Comparison of ENCODE assay signal across 40 cellular contexts in the genomic region with DNA sequence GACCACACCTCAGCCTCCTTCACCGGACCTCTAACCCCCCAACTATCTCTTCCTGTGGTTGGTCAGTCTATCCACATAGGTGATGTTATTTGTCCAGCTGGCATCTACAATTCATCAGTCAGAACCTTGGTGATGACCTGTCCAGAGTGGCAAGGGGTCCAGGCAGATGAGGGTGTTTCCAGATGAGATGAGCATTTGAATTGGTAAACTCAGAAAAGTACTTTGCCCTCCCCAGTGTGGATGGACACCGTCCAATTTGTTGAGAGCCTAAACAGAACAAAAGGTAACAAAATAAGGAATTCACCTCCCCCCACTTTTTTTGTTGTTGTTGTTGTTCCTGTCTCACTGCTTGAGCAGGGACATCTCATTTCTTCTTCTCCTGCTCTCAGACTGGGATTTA.
"Had no signal": no experiment of that assay in that cellular context is flagged by ENCODE, and none has a peak within 500 bp of the region (broad histone marks: within the 10 kb centered on the region; RNA-seq: fewer than 3 reads in every experiment).

No MANE protein-coding gene starts in this region.

- H3K36me3 ChIP-seq: adrenal gland, ascending aorta, brain microvascular endothelial cell, breast epithelium, cardiac muscle cell had no signal

- H3K4me3 ChIP-seq: adrenal gland, ascending aorta, body of pancreas, breast epithelium, cardiac muscle cell had no signal

- H3K36me3 Mint-ChIP-seq: activated naive CD4-positive, alpha-beta T cell treated with anti-CD3 and anti-CD28 coated beads, Interleukin-2, amount 10 ng/mL, durations not matched to agents 7 days and 5 days; activated naive CD8-positive, alpha-beta T cell; activated naive CD8-positive, alpha-beta T cell treated with anti-CD3 and anti-CD28 coated beads for 36 hours; activated naive CD8-positive, alpha-beta T cell treated with anti-CD3 and anti-CD28 coated beads, Interleukin-2, amount 10 ng/mL, durations not matched to agents 7 days and 5 days; brain had no signal

- H3K9me3 Mint-ChIP-seq: activated naive CD4-positive, alpha-beta T cell treated with anti-CD3 and anti-CD28 coated beads for 36 hours; activated naive CD4-positive, alpha-beta T cell treated with anti-CD3 and anti-CD28 coated beads, Interleukin-2, amount 10 ng/mL, durations not matched to agents 7 days and 5 days; activated naive CD4-positive, alpha-beta T cell treated with anti-CD3 and anti-CD28 coated beads, Interleukin-2, amount 50 U/mL, for 24 hours; activated naive CD8-positive, alpha-beta T cell treated with anti-CD3 and anti-CD28 coated beads for 36 hours; activated naive CD8-positive, alpha-beta T cell treated with anti-CD3 and anti-CD28 coated beads, Interleukin-2, amount 50 U/mL, for 24 hours; activated T-cell treated with anti-CD3 and anti-CD28 coated beads, Interleukin-2, amount 50 U/mL, for 24 hours; activated T-cell treated with anti-CD3 and anti-CD28 coated beads, Interleukin-2, amount 50 U/mL, for 72 hours; activated T-helper 17 cell treated with anti-CD3 and anti-CD28 coated beads, Interleukin-2, amount 50 U/mL, for 72 hours; activated T-helper 2 cell treated with anti-CD3 and anti-CD28 coated beads, Interferon-gamma antibody, Interleukin-2, Interleukin-4, amounts not matched to agents 10 μg/mL and 5 μg/mL and 100 μg/mL, durations not matched to agents 14 hours and 24 hours and 36 hours; central memory CD8-positive, alpha-beta T cell had no signal

- FAIRE-seq: astrocyte, bronchial epithelial cell had no signal

- DNase-seq: activated effector memory CD4-positive, alpha-beta T cell treated with anti-CD3 and anti-CD28 coated beads, Interleukin-2, amount 50 U/mL, for 16 hours; activated effector memory CD4-positive, alpha-beta T cell treated with Interleukin-2 at 50 U/mL for 16 hours; activated gamma-delta T cell; activated gamma-delta T cell treated with Interleukin-2 at 50 U/mL for 16 hours; activated naive CD4-positive, alpha-beta T cell; activated naive CD4-positive, alpha-beta T cell treated with anti-CD3 and anti-CD28 coated beads for 36 hours; activated naive CD4-positive, alpha-beta T cell treated with anti-CD3 and anti-CD28 coated beads, Interleukin-2, amount 10 ng/mL, durations not matched to agents 7 days and 5 days; activated naive CD4-positive, alpha-beta T cell treated with anti-CD3 and anti-CD28 coated beads, Interleukin-2, amount 50 U/mL, for 16 hours; activated naive CD4-positive, alpha-beta T cell treated with Interleukin-2 at 50 U/mL for 16 hours; activated naive CD8-positive, alpha-beta T cell treated with anti-CD3 and anti-CD28 coated beads for 36 hours; activated naive CD8-positive, alpha-beta T cell treated with anti-CD3 and anti-CD28 coated beads, Interleukin-2, amount 10 ng/mL, durations not matched to agents 7 days and 5 days; activated naive CD8-positive, alpha-beta T cell treated with anti-CD3 and anti-CD28 coated beads, Interleukin-2, amount 50 U/mL, for 24 hours; activated T-cell treated with anti-CD3 and anti-CD28 coated beads for 4 hours; activated T-cell treated with anti-CD3 and anti-CD28 coated beads, Interleukin-2, amount 50 U/mL, for 1 hour; activated T-cell treated with anti-CD3 and anti-CD28 coated beads, Interleukin-2, amount 50 U/mL, for 24 hours; activated T-cell treated with anti-CD3 and anti-CD28 coated beads, Interleukin-2, amount 50 U/mL, for 4 hours; activated T-cell treated with anti-CD3 and anti-CD28 coated beads, Interleukin-2, amount 50 U/mL, for 48 hours; activated T-cell treated with anti-CD3 and anti-CD28 coated beads, Interleukin-2, amount 50 U/mL, for 72 hours; adrenal gland; amniotic stem cell; amygdala; anterior cingulate cortex; aorta; body of pancreas; brain microvascular endothelial cell; caudate nucleus; central memory CD4-positive, alpha-beta T cell; cerebellar nuclear complex had no signal

- H3K27ac Mint-ChIP-seq: activated naive CD4-positive, alpha-beta T cell treated with anti-CD3 and anti-CD28 coated beads for 36 hours; activated naive CD4-positive, alpha-beta T cell treated with anti-CD3 and anti-CD28 coated beads, Interleukin-2, amount 10 ng/mL, durations not matched to agents 7 days and 5 days; activated naive CD4-positive, alpha-beta T cell treated with anti-CD3 and anti-CD28 coated beads, Interleukin-2, amount 50 U/mL, for 24 hours; activated naive CD8-positive, alpha-beta T cell; activated naive CD8-positive, alpha-beta T cell treated with anti-CD3 and anti-CD28 coated beads for 36 hours; activated naive CD8-positive, alpha-beta T cell treated with anti-CD3 and anti-CD28 coated beads, Interleukin-2, amount 10 ng/mL, durations not matched to agents 7 days and 5 days; activated naive CD8-positive, alpha-beta T cell treated with anti-CD3 and anti-CD28 coated beads, Interleukin-2, amount 50 U/mL, for 24 hours; activated T-cell treated with anti-CD3 and anti-CD28 coated beads, Interleukin-2, amount 50 U/mL, for 24 hours; activated T-cell treated with anti-CD3 and anti-CD28 coated beads, Interleukin-2, amount 50 U/mL, for 72 hours; activated T-helper 1 cell treated with anti-CD3 and anti-CD28 coated beads, Interleukin-12 subunit alpha, Interleukin-12 subunit beta, Interleukin-2, Interleukin-4 antibody, amounts not matched to agents 30 ng/mL and 10 ng/mL and 1 ng/mL, durations not matched to agents 14 hours and 24 hours and 36 hours; activated T-helper 17 cell treated with anti-CD3 and anti-CD28 coated beads, Interleukin-2, amount 50 U/mL, for 72 hours; activated T-helper 2 cell treated with anti-CD3 and anti-CD28 coated beads, Interferon-gamma antibody, Interleukin-2, Interleukin-4, amounts not matched to agents 10 μg/mL and 5 μg/mL and 100 μg/mL, durations not matched to agents 14 hours and 24 hours and 36 hours; brain had no signal

- H3K27me3 ChIP-seq: adrenal gland, ascending aorta, body of pancreas, brain microvascular endothelial cell, breast epithelium, cardiac muscle cell had no signal

- ATAC-seq: activated naive CD8-positive, alpha-beta T cell treated with anti-CD3 and anti-CD28 coated beads, Interleukin-2, amount 50 U/mL, for 24 hours; activated T-cell treated with anti-CD3 and anti-CD28 coated beads, Interleukin-2, amount 50 U/mL, for 4 hours; activated T-cell treated with anti-CD3 and anti-CD28 coated beads, Interleukin-2, amount 50 U/mL, for 72 hours; activated T-helper 17 cell treated with anti-CD3 and anti-CD28 coated beads, Interleukin-2, amount 50 U/mL, for 72 hours; body of pancreas had no signal

- H3K4me1 ChIP-seq: adrenal gland, ascending aorta, breast epithelium had no signal

- H3K27ac ChIP-seq: adrenal gland, ascending aorta, body of pancreas, brain microvascular endothelial cell, breast epithelium, cardiac muscle cell had no signal

- H3K9me3 ChIP-seq: adrenal gland, ascending aorta, body of pancreas, breast epithelium had no signal
